ENCODE assay signal across 3 cellular contexts in genomic region chr11:34205326-34206035, GRCh38.
TF ChIP-seq lines count a peak whose summit lies in the region.

No MANE protein-coding gene starts in this region.

TF ChIP-seq in SK-N-SH treated with all-trans-retinoic acid at 6 μM for 48 hours, 23 proteins besides CTCF, POLR2A, EP300 and RAD21 (continued from another document and continues in another):
- TF ChIP-seq POU6F1 (CRISPR knock-in tag; IDR thresholded peaks at IDR 0.05; ENCODE audit: borderline replicate concordance, low read depth) (no peak), ISL1 (CRISPR knock-in tag; IDR thresholded peaks at IDR 0.05) (no peak), ZNF565 (CRISPR knock-in tag; conservative IDR thresholded peaks at IDR 0.05; ENCODE audit: low read depth) (no peak), ZC3H10 (CRISPR knock-in tag; IDR thresholded peaks at IDR 0.05) (no peak), SNAI2 (CRISPR knock-in tag; IDR thresholded peaks at IDR 0.05) (no peak), CSDC2 (CRISPR knock-in tag; IDR thresholded peaks at IDR 0.05) (no peak), GLIS3 (CRISPR knock-in tag; IDR thresholded peaks at IDR 0.05) (no peak), TOX (CRISPR knock-in tag; IDR thresholded peaks at IDR 0.05; ENCODE audit: borderline replicate concordance) (no peak), TSHZ2 (CRISPR knock-in tag; IDR thresholded peaks at IDR 0.05) (no peak), ZFP30 (CRISPR knock-in tag; IDR thresholded peaks at IDR 0.05) (no peak), PPARA (CRISPR knock-in tag; IDR thresholded peaks at IDR 0.05; ENCODE audit: borderline replicate concordance) (no peak)
- TF ChIP-seq, protein P1, sequence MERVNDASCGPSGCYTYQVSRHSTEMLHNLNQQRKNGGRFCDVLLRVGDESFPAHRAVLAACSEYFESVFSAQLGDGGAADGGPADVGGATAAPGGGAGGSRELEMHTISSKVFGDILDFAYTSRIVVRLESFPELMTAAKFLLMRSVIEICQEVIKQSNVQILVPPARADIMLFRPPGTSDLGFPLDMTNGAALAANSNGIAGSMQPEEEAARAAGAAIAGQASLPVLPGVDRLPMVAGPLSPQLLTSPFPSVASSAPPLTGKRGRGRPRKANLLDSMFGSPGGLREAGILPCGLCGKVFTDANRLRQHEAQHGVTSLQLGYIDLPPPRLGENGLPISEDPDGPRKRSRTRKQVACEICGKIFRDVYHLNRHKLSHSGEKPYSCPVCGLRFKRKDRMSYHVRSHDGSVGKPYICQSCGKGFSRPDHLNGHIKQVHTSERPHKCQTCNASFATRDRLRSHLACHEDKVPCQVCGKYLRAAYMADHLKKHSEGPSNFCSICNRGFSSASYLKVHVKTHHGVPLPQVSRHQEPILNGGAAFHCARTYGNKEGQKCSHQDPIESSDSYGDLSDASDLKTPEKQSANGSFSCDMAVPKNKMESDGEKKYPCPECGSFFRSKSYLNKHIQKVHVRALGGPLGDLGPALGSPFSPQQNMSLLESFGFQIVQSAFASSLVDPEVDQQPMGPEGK (CRISPR knock-in tag; IDR thresholded peaks at IDR 0.05; ENCODE audit: borderline replicate concordance): no peak

TF ChIP-seq in SK-N-SH, 30 proteins besides CTCF, POLR2A, EP300 and RAD21 (continued from another document):
- TF ChIP-seq, protein P2, sequence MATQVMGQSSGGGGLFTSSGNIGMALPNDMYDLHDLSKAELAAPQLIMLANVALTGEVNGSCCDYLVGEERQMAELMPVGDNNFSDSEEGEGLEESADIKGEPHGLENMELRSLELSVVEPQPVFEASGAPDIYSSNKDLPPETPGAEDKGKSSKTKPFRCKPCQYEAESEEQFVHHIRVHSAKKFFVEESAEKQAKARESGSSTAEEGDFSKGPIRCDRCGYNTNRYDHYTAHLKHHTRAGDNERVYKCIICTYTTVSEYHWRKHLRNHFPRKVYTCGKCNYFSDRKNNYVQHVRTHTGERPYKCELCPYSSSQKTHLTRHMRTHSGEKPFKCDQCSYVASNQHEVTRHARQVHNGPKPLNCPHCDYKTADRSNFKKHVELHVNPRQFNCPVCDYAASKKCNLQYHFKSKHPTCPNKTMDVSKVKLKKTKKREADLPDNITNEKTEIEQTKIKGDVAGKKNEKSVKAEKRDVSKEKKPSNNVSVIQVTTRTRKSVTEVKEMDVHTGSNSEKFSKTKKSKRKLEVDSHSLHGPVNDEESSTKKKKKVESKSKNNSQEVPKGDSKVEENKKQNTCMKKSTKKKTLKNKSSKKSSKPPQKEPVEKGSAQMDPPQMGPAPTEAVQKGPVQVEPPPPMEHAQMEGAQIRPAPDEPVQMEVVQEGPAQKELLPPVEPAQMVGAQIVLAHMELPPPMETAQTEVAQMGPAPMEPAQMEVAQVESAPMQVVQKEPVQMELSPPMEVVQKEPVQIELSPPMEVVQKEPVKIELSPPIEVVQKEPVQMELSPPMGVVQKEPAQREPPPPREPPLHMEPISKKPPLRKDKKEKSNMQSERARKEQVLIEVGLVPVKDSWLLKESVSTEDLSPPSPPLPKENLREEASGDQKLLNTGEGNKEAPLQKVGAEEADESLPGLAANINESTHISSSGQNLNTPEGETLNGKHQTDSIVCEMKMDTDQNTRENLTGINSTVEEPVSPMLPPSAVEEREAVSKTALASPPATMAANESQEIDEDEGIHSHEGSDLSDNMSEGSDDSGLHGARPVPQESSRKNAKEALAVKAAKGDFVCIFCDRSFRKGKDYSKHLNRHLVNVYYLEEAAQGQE (IDR thresholded peaks at IDR 0.05; ENCODE audit: low read depth, low read length): no peak
- TF ChIP-seq ZBTB33 (IDR thresholded peaks at IDR 0.05; ENCODE audit: borderline replicate concordance, low read depth) (no peak), SMC3 (IDR thresholded peaks at IDR 0.05; ENCODE audit: low read depth, low read length) (no peak), FOSL2 (IDR thresholded peaks at IDR 0.05; ENCODE audit: borderline replicate concordance, low read depth) (no peak), PBX3 (IDR thresholded peaks at IDR 0.05) (no peak), USF1 (IDR thresholded peaks at IDR 0.05; ENCODE audit: borderline replicate concordance, low read depth) (no peak), MEF2A (IDR thresholded peaks at IDR 0.05; ENCODE audit: borderline replicate concordance, low read depth) (no peak), USF2 (IDR thresholded peaks at IDR 0.05; ENCODE audit: borderline replicate concordance, low read depth, low read length) (no peak), NRF1 (IDR thresholded peaks at IDR 0.05; ENCODE audit: low read depth, low read length) (no peak), SIN3A (IDR thresholded peaks at IDR 0.05; ENCODE audit: borderline replicate concordance, low read depth, low read length) (no peak), TEAD4 (IDR thresholded peaks at IDR 0.05; ENCODE audit: borderline replicate concordance, insufficient read depth) (no peak), CHD2 (IDR thresholded peaks at IDR 0.05; ENCODE audit: low read length, partially characterized antibody) (no peak), GATA2 (CRISPR knock-in tag; IDR thresholded peaks at IDR 0.05) (no peak)

TF ChIP-seq in H1, 55 proteins besides CTCF, POLR2A, EP300 and RAD21 (continued from another document):
- TF ChIP-seq, protein P3, sequence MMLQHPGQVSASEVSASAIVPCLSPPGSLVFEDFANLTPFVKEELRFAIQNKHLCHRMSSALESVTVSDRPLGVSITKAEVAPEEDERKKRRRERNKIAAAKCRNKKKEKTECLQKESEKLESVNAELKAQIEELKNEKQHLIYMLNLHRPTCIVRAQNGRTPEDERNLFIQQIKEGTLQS (IDR thresholded peaks at IDR 0.05; ENCODE audit: insufficient read depth, low read depth, low read length): no peak
- TF ChIP-seq, protein P4, sequence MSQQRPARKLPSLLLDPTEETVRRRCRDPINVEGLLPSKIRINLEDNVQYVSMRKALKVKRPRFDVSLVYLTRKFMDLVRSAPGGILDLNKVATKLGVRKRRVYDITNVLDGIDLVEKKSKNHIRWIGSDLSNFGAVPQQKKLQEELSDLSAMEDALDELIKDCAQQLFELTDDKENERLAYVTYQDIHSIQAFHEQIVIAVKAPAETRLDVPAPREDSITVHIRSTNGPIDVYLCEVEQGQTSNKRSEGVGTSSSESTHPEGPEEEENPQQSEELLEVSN (IDR thresholded peaks at IDR 0.05): no peak
- TF ChIP-seq RBBP5 (IDR thresholded peaks at IDR 0.05; ENCODE audit: borderline replicate concordance, low read depth, low read length) (no peak), KDM4A (IDR thresholded peaks at IDR 0.05; ENCODE audit: low read depth, low read length, severe bottlenecking) (no peak), SRF (IDR thresholded peaks at IDR 0.05; ENCODE audit: low read depth, low read length) (no peak), SP4 (IDR thresholded peaks at IDR 0.05; ENCODE audit: low read length) (no peak), SIN3A (conservative IDR thresholded peaks at IDR 0.05 in 1 of 2, IDR thresholded peaks at IDR 0.05 in 1 of 2; ENCODE audit: low read depth in 1 of 2, low read length in 2 of 2) (no peak), RXRA (IDR thresholded peaks at IDR 0.05; ENCODE audit: insufficient read depth, low read depth, low read length) (no peak)
